In the genomic region with DNA sequence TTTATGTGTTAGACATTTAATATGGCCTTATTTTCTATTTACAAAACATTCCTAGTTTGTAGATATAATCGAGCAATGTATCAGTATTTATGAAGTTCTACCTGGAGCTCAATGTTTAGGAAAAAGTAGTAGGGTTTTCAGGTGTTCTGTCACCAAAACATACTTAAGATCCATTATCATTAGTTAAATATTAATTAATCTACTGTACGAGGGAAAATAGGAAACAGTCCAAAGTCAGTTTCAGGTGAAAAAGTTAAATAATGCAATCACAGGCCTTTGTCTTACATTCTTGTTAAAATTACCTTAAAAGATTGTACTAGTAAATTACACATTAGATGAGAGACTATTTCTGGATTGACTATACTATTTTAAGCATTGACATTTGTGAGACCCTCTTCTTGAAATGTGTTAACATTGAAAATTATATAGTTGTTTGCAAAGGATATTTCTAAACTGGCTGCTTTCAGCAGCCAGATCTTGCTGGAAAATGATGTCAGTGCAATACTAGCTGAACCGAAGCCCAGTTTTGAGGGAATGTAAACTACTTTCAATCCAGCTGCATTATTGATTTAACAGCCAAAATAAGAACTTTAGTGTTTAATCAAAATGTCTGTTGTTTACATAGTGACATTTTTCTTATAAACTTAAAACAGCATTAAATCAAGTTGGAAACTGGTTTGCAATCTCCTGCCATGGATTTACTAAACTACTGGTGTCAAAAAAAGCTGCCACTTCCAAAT, we compare ENCODE assay signal across 16 cellular contexts. TPM values are rescaled to one million over a fixed set of nuclear protein-coding genes. Genes with fewer than 3 reads are reported as not detected.
A peak's percentile ranks its signal among the peaks of the same experiment; 100 is the strongest.
DNase-seq lines count a peak whose midpoint lies in the region; ATAC-seq and TF ChIP-seq lines count a peak whose summit lies in the region.
"Had no signal": no experiment of that assay in that cellular context is flagged by ENCODE, and none has a peak within 500 bp of the region (broad histone marks: within the 10 kb centered on the region; RNA-seq: fewer than 3 reads in every experiment).

No MANE protein-coding gene starts in this region.

- no peaks in the 10 kb centered on the region for H3K4me1 Mint-ChIP-seq in T-cell

- POLR2A ChIA-PET in PC-3 (lab: Charles Lee; ENCODE audit: unreplicated experiment) (interaction anchor here (0.6 kb wide), 1 partner anchor 31 kb away, joined by 8 read pairs; no protein-coding TSS in a partner anchor), T-cell (lab: Charles Lee) (no interaction called here)

- TF ChIP-seq POLR2A in gastrocnemius medialis (IDR thresholded peaks at IDR 0.05) = no peak

- H3K79me2 ChIP-seq in PC-3 (ENCODE audit: low read length) (no peaks in the 10 kb centered on the region), parathyroid adenoma (no peaks in the 10 kb centered on the region)

- BruUV-seq in PC-3 (replicated peaks; lab: Mats Ljungman, UMichigan) = no TSS peak

- H3K9me3 ChIP-seq in PC-3 (ENCODE audit: low read length) = no peaks in the 10 kb centered on the region
- no peaks in the 10 kb centered on the region for H3K9me3 ChIP-seq in parathyroid adenoma (ENCODE audit: control insufficient read depth, low read length)
- no peaks in the 10 kb centered on the region for H3K9me3 ChIP-seq in gastrocnemius medialis
- H3K9me3 ChIP-seq: spleen, tibial nerve had no signal

- H3F3A ChIP-seq in PC-3 (ENCODE audit: low read length, unreplicated experiment) = no peaks in the 10 kb centered on the region

- CTCF ChIA-PET in PC-3 (lab: Charles Lee) (no interaction called here), T-cell (lab: Charles Lee) (no interaction called here)

- H3K36me3 Mint-ChIP-seq in T-cell = no peaks in the 10 kb centered on the region

- peak; percentile 27 for DNase-seq in AG08396 (ENCODE audit: low spot score)
- DNase-seq in PC-3 = peak; percentile 42
- peak; percentile 23 for DNase-seq in fibroblast of pulmonary artery (ENCODE audit: low read depth)
- no peak for DNase-seq in gastrocnemius medialis
- DNase-seq in NCI-H1436 treated with DMSO at 0.1 percent for 48 hours (lab: John Stamatoyannopoulos, UW) = no peak
- no peak for DNase-seq in T-cell
- DNase-seq: activated naive CD4-positive, alpha-beta T cell treated with anti-CD3 and anti-CD28 coated beads for 36 hours; DMS 273 treated with DMSO at 0.1 percent for 48 hours; foreskin keratinocyte; NCI-H1930; NCI-H69; SHP77; spleen had no signal

- ATAC-seq in PC-3 (peak; percentile 82), gastrocnemius medialis (no peak), GM21723 (IDR thresholded peaks at IDR 0.05; ENCODE audit: unreplicated experiment) (no peak), T-cell (replicated peaks in 1 of 4) (no peak)
- ATAC-seq: foreskin keratinocyte had no signal

- peaks cover 25% of the 10 kb centered on the region for H3K4me1 ChIP-seq in PC-3 (ENCODE audit: insufficient read depth, low read length)
- H3K4me1 ChIP-seq in parathyroid adenoma = peaks cover 6% of the 10 kb centered on the region
- no peaks in the 10 kb centered on the region for H3K4me1 ChIP-seq in gastrocnemius medialis
- H3K4me1 ChIP-seq: foreskin keratinocyte, spleen had no signal

- in situ Hi-C loops in gastrocnemius medialis (cut with MboI; ENCODE audit: low sequenced_read_pairs in 4 of 4) = no loop called here

- no peaks in the 10 kb centered on the region for H3K9me3 Mint-ChIP-seq in T-cell
- H3K9me3 Mint-ChIP-seq: activated naive CD4-positive, alpha-beta T cell treated with anti-CD3 and anti-CD28 coated beads for 36 hours had no signal

- H3K27ac ChIP-seq in PC-3 (ENCODE audit: low read length) = 0 out of 2 replicates have a peak overlapping the region, but pooled peaks have one; percentile 14
- H3K27ac ChIP-seq in parathyroid adenoma = peak overlapping the region; percentile 72
- H3K27ac ChIP-seq in gastrocnemius medialis = peak overlapping the region in 1 of 4 donors; percentile 12
- H3K27ac ChIP-seq: foreskin keratinocyte, spleen, tibial nerve had no signal

- no peak overlapping the region for H3K4me3 ChIP-seq in PC-3 (ENCODE audit: low read length)
- no peak overlapping the region for H3K4me3 ChIP-seq in fibroblast of pulmonary artery (replicated peaks; ENCODE audit: low read depth, low read length)
- no peak overlapping the region for H3K4me3 ChIP-seq in parathyroid adenoma (ENCODE audit: low read depth, low read length)
- no peak overlapping the region for H3K4me3 ChIP-seq in gastrocnemius medialis
- H3K4me3 ChIP-seq: spleen, tibial nerve had no signal

- no peaks in the 10 kb centered on the region for H4K20me1 ChIP-seq in PC-3 (ENCODE audit: low read length)

- H3K4me2 ChIP-seq in PC-3 (ENCODE audit: low read length) = peak overlapping the region; percentile 37
- H3K4me2 ChIP-seq in parathyroid adenoma (ENCODE audit: low read length) = peak overlapping the region; percentile 20

- H3K27me3 ChIP-seq in PC-3 (ENCODE audit: low read length) (no peaks in the 10 kb centered on the region), parathyroid adenoma (ENCODE audit: control insufficient read depth, insufficient read depth, low read length) (no peaks in the 10 kb centered on the region), gastrocnemius medialis (no peaks in the 10 kb centered on the region)
- H3K27me3 ChIP-seq: foreskin keratinocyte, spleen, tibial nerve had no signal

- TF ChIP-seq CTCF in PC-3 (conservative IDR thresholded peaks at IDR 0.05; ENCODE audit: low read depth, low read length) = no peak
- TF ChIP-seq CTCF in fibroblast of pulmonary artery (IDR thresholded peaks at IDR 0.05; ENCODE audit: low read length, missing control alignments) = no peak
- TF ChIP-seq CTCF in parathyroid adenoma (IDR thresholded peaks at IDR 0.05) = no peak
- TF ChIP-seq CTCF in gastrocnemius medialis (IDR thresholded peaks at IDR 0.05 in 4 of 5, conservative IDR thresholded peaks at IDR 0.05 in 1 of 5) = no peak

- H3K36me3 ChIP-seq in PC-3 (ENCODE audit: low read depth, low read length) (no peaks in the 10 kb centered on the region), parathyroid adenoma (ENCODE audit: control insufficient read depth, insufficient read depth, low read length) (no peaks in the 10 kb centered on the region), gastrocnemius medialis (no peaks in the 10 kb centered on the region)
- H3K36me3 ChIP-seq: spleen had no signal

- H3K9me2 ChIP-seq in PC-3 (replicated peaks; ENCODE audit: low read length) = no peaks in the 10 kb centered on the region

- no peak overlapping the region for H3K4me3 Mint-ChIP-seq in T-cell
- H3K4me3 Mint-ChIP-seq: activated naive CD4-positive, alpha-beta T cell treated with anti-CD3 and anti-CD28 coated beads for 36 hours had no signal

- H3K27me3 Mint-ChIP-seq in T-cell = peaks cover 0 to 4% of the 10 kb centered on the region in 2 donors

- H3K27ac Mint-ChIP-seq in T-cell = no peak overlapping the region
- H3K27ac Mint-ChIP-seq: activated naive CD4-positive, alpha-beta T cell treated with anti-CD3 and anti-CD28 coated beads for 36 hours had no signal

- H2AFZ ChIP-seq in PC-3 (ENCODE audit: low read length) = no peak overlapping the region
- H2AFZ ChIP-seq in parathyroid adenoma = no peak overlapping the region

- H3K9ac ChIP-seq in PC-3 (ENCODE audit: low read length) (no peak overlapping the region), parathyroid adenoma (no peak overlapping the region)

- intact Hi-C loops in PC-3 (cut with micrococcal nuclease) (loop anchor here (5.0 kb wide), 1 partner anchor 101 kb away; no protein-coding TSS in a partner anchor), gastrocnemius medialis (cut with DNase I; ENCODE audit: low total_unique reads) (no loop called here)

RNA-seq across cellular contexts. Expression of gene GUCY1B1, which starts 19.3 kb away (rescaled TPM):
- 3.1 and 4.4 TPM in 2 replicates for total RNA-seq in PC-3 (2014; rRNA removed)
- 1 to 10 TPM; 4.3 to 8.1 (median 5.5) TPM for total RNA-seq in gastrocnemius medialis
- total RNA-seq in T-cell = 1 to 10 TPM in 1 of 5 donors, under 1 TPM in 4; 0.09 to 1.1 (median 0.12) TPM

Comparison
In these comparisons a context has a peak if more than half of its experiments do, and no peak if none do; other contexts are left out.
1. DNase-seq: peak in AG08396 (single experiment), PC-3 (single experiment) and fibroblast of pulmonary artery (single experiment); none in gastrocnemius medialis (0 of 2), NCI-H1436 treated with DMSO at 0.1 percent for 48 hours (single experiment) and T-cell (0 of 34).